In genomic region chr6:112163295-112164257, GRCh38 we compare ENCODE assay signal across 7 cellular contexts.
DNase-seq lines count a peak whose midpoint lies in the region; ATAC-seq and TF ChIP-seq lines count a peak whose summit lies in the region.

No MANE protein-coding gene starts in this region.

- H3K4me3 ChIP-seq in GM12875 (ENCODE audit: low read depth, low read length) (no peak overlapping the region), HAP-1 (no peak overlapping the region)

- no peaks in the 10 kb centered on the region for H3K36me3 ChIP-seq in HAP-1 (replicated peaks)

- H3K4me1 Mint-ChIP-seq in T-helper 17 cell = peaks cover 18% of the 10 kb centered on the region

- H3K4me3 Mint-ChIP-seq in T-helper 17 cell = peak overlapping the region; percentile 85

- H3K27me3 Mint-ChIP-seq in T-helper 17 cell = peaks cover 66% of the 10 kb centered on the region

- peaks cover 4% of the 10 kb centered on the region; the same call in 1 of the 2 replicates for H3K27me3 ChIP-seq in HAP-1 (ENCODE audit: low read depth)

- peak overlapping the region; percentile 74 for H3K27ac Mint-ChIP-seq in T-helper 17 cell

- H3K36me3 Mint-ChIP-seq in T-helper 17 cell (ENCODE audit: low read depth) = peaks cover 15% of the 10 kb centered on the region

- H3K9me3 ChIP-seq in HAP-1 = no peaks in the 10 kb centered on the region
- H3K9me3 ChIP-seq in T-helper 17 cell (ENCODE audit: control insufficient read depth, low read length, poor library complexity, severe bottlenecking) = no peaks in the 10 kb centered on the region

- in situ Hi-C loops in HAP-1 (cut with MboI; ENCODE audit: low sequenced_read_pairs) = loop anchor here (25.0 kb wide), 1 partner anchor 1749 kb away; no protein-coding TSS in a partner anchor

- ATAC-seq in T-helper 17 cell = peak; percentile 98

- DNase-seq in HAP-1 (ENCODE audit: low spot score in 2 of 2) = peak; percentile 49 to 90
- DNase-seq in M059J (ENCODE audit: low read depth) = peak; percentile 24
- peak; percentile 49 to 71 (median 54) for DNase-seq in T-helper 17 cell
- peak; percentile 16 for DNase-seq in amniotic stem cell (lab: John Stamatoyannopoulos, UW)
- DNase-seq in iris pigment epithelial cell (ENCODE audit: low read depth) = peak; percentile 30
- DNase-seq in stimulated activated CD4-positive, alpha-beta T cell treated with anti-CD3 and anti-CD28 coated beads, Interleukin-2, amount 100 ng/mL, for 24 hours = peak; percentile 85 to 87

- TF ChIP-seq CTCF in GM12875 (IDR thresholded peaks at IDR 0.05; ENCODE audit: borderline replicate concordance, insufficient read depth, low read depth, low read length) = peak; percentile 94

- no peaks in the 10 kb centered on the region for H3K4me1 ChIP-seq in HAP-1

Comparison
In these comparisons a context has a peak if more than half of its experiments do, and no peak if none do; other contexts are left out.
1. DNase-seq: peak in every context shown above with its lines; median percentile 86 in stimulated activated CD4-positive, alpha-beta T cell treated with anti-CD3 and anti-CD28 coated beads, Interleukin-2, amount 100 ng/mL, for 24 hours; 70 in HAP-1; 54 in T-helper 17 cell; 30 in iris pigment epithelial cell; 24 in M059J; 16 in amniotic stem cell.